Comparison of ENCODE assay signal across 1 cellular context in the genomic region with DNA sequence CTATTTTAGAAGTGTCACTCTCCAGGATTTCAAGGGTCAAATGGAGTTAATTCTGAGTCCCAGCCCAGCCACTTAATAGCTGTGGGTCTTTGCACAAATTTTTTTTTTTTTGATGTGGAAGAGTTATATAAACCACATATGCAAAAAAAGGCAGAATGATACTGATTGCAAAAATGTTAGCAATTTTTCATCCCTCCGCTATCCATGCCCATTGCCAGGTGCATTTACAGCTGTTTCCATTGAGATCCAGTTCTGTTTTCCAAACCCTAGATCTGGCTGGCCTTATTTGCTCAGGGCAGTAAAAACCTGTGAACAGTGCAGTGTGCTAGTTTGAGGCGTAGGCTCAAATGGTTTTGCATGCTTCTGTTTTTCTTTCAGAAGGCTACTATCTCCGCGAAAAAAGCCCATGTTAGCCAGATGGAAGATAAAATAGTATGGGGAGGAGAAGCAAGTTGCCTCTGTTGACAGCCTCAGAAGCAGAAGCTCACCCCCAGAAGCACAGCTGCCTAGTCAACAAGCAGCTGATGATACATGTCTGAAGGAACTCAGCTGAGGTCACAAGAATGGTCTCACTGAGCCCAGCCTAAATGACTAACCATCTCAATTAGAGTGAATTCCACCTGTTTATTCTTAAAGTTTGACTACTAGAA.
TF ChIP-seq lines count a peak whose summit lies in the region.

No MANE protein-coding gene starts in this region.

TF ChIP-seq in K562, 482 proteins besides CTCF, POLR2A, EP300 and RAD21:
- TF ChIP-seq ZNF79 (CRISPR knock-in tag; IDR thresholded peaks at IDR 0.05; ENCODE audit: low read depth) = no peak
- TF ChIP-seq SIN3A (IDR thresholded peaks at IDR 0.05; ENCODE audit: borderline replicate concordance in 2 of 2, control insufficient read depth in 1 of 2, low read depth in 2 of 2, low read length in 2 of 2) = 0 out of 4 replicates have a peak, but pooled peaks of 1 of the 2 experiments have one; percentile 63
- TF ChIP-seq SOX6 (IDR thresholded peaks at IDR 0.05) = 0 out of 2 replicates have a peak, but pooled peaks have one; percentile 8
- 0 out of 2 replicates have a peak, but pooled peaks have one; percentile 8 for TF ChIP-seq SMARCE1 (IDR thresholded peaks at IDR 0.05)
- no peak for TF ChIP-seq CAMTA2 (CRISPR knock-in tag; conservative IDR thresholded peaks at IDR 0.05)
- TF ChIP-seq L3MBTL2 (IDR thresholded peaks at IDR 0.05) = peak; percentile 25; the same call in 1 of the 2 replicates
- 0 out of 2 replicates have a peak, but pooled peaks have one; percentile 17 for TF ChIP-seq KLF16 (IDR thresholded peaks at IDR 0.05)
- no peak for TF ChIP-seq RNF2 (IDR thresholded peaks at IDR 0.05)
- 0 out of 2 replicates have a peak, but pooled peaks have one; percentile 36 for TF ChIP-seq EHMT2 (IDR thresholded peaks at IDR 0.05)
- 0 out of 2 replicates have a peak, but pooled peaks have one; percentile 53 for TF ChIP-seq TEAD4 (IDR thresholded peaks at IDR 0.05; ENCODE audit: low read length)
- TF ChIP-seq TEAD4 (CRISPR knock-in tag; IDR thresholded peaks at IDR 0.05; ENCODE audit: borderline replicate concordance) = no peak
- TF ChIP-seq, protein P1, sequence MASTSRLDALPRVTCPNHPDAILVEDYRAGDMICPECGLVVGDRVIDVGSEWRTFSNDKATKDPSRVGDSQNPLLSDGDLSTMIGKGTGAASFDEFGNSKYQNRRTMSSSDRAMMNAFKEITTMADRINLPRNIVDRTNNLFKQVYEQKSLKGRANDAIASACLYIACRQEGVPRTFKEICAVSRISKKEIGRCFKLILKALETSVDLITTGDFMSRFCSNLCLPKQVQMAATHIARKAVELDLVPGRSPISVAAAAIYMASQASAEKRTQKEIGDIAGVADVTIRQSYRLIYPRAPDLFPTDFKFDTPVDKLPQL (IDR thresholded peaks at IDR 0.05; ENCODE audit: extremely low read depth, insufficient read length) = no peak
- TF ChIP-seq, protein P2, sequence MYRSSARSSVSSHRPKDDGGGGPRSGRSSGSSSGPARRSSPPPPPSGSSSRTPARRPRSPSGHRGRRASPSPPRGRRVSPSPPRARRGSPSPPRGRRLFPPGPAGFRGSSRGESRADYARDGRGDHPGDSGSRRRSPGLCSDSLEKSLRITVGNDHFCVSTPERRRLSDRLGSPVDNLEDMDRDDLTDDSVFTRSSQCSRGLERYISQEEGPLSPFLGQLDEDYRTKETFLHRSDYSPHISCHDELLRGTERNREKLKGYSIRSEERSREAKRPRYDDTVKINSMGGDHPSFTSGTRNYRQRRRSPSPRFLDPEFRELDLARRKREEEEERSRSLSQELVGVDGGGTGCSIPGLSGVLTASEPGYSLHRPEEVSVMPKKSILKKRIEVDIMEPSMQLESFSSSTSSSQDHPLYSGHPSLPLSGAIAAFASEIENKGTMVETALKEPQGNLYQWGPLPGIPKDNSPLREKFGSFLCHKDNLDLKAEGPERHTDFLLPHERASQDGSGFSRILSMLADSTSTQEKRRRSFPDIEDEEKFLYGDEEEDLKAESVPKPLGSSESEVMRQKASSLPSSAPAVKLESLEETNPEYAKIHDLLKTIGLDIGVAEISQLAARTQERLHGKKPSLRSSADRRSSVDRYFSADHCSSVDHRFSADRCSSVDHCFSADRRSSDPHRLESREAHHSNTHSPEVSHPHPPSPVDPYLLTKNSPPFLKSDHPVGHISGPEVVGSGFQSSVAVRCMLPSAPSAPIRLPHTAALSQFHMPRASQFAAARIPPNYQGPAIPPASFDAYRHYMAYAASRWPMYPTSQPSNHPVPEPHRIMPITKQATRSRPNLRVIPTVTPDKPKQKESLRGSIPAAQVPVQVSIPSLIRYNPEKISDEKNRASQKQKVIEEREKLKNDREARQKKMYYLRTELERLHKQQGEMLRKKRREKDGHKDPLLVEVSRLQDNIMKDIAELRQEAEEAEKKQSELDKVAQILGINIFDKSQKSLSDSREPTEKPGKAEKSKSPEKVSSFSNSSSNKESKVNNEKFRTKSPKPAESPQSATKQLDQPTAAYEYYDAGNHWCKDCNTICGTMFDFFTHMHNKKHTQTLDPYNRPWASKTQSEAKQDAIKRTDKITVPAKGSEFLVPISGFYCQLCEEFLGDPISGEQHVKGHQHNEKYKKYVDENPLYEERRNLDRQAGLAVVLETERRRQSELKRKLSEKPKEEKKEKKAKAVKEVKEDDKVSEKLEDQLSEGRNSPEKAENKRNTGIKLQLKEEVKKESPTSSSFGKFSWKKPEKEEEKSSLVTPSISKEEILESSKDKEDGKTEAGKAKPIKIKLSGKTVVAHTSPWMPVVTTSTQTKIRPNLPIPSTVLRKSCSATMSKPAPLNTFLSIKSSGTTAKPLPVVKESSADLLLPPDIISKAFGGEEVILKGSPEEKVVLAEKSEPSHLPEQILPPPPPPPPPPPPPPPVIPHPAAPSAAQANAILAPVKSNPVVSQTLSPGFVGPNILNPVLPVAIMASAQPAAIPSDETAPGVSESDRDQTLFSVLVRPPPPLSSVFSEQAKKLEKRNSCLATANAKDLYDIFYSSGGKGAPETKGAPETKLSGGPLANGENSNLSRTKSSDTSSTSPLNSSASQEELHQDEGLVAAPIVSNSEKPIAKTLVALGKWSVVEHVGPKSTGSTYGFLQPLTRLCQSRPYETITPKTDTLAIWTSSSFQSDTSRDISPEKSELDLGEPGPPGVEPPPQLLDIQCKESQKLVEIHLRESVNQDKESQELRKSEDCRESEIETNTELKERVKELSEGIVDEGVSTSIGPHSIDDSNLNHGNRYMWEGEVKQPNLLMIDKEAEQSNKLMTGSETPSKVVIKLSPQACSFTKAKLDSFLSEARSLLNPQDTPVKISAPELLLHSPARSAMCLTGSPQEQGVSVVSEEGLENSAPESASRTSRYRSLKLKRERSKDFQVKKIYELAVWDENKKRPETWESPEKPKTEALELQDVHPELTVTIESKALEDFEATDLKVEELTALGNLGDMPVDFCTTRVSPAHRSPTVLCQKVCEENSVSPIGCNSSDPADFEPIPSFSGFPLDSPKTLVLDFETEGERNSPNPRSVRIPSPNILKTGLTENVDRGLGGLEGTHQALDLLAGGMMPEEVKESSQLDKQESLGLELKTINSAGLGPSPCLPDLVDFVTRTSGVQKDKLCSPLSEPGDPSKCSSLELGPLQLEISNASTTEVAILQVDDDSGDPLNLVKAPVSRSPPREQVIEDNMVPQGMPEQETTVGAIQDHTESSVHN (IDR thresholded peaks at IDR 0.05; ENCODE audit: borderline replicate concordance in 1 of 2, low read depth in 1 of 2) = 0 out of 4 replicates have a peak, but pooled peaks of 1 of the 2 experiments have one; percentile 36
- 0 out of 4 replicates have a peak, but pooled peaks of 1 of the 2 experiments have one; percentile 12 for TF ChIP-seq FOXA3 (CRISPR knock-in tag; conservative IDR thresholded peaks at IDR 0.05 in 1 of 2, IDR thresholded peaks at IDR 0.05 in 1 of 2)
- TF ChIP-seq ZFP36 (IDR thresholded peaks at IDR 0.05; ENCODE audit: low read depth, low read length, partially characterized antibody) = peak; percentile 43
- peak in 1 of 2 experiments; percentile 57; a peak in 2 of 4 replicates for TF ChIP-seq TRIM24 (IDR thresholded peaks at IDR 0.05)
- TF ChIP-seq TBP (optimal IDR thresholded peaks at IDR 0.05; ENCODE audit: low read depth, low read length) = peak; percentile 44
- TF ChIP-seq, protein P3, sequence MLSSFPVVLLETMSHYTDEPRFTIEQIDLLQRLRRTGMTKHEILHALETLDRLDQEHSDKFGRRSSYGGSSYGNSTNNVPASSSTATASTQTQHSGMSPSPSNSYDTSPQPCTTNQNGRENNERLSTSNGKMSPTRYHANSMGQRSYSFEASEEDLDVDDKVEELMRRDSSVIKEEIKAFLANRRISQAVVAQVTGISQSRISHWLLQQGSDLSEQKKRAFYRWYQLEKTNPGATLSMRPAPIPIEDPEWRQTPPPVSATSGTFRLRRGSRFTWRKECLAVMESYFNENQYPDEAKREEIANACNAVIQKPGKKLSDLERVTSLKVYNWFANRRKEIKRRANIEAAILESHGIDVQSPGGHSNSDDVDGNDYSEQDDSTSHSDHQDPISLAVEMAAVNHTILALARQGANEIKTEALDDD (IDR thresholded peaks at IDR 0.05) = peak; percentile 70; the same call in 1 of the 2 replicates
- peak; percentile 42; the same call in 1 of the 2 replicates for TF ChIP-seq CBFA2T3 (IDR thresholded peaks at IDR 0.05)
- TF ChIP-seq TAF9B (IDR thresholded peaks at IDR 0.05; ENCODE audit: partially characterized antibody) = peak; percentile 42
- no peak for TF ChIP-seq PCBP2 (IDR thresholded peaks at IDR 0.05; ENCODE audit: low read depth, low read length, poor library complexity, severe bottlenecking)
- no peak for TF ChIP-seq ILF3 (IDR thresholded peaks at IDR 0.05; ENCODE audit: borderline replicate concordance)
- peak; percentile 52; the same call in 1 of the 2 replicates for TF ChIP-seq CBX1 (IDR thresholded peaks at IDR 0.05; ENCODE audit: low read depth)
- 0 out of 2 replicates have a peak, but pooled peaks have one; percentile 17 for TF ChIP-seq ARID1B (IDR thresholded peaks at IDR 0.05)
- TF ChIP-seq, protein P4, sequence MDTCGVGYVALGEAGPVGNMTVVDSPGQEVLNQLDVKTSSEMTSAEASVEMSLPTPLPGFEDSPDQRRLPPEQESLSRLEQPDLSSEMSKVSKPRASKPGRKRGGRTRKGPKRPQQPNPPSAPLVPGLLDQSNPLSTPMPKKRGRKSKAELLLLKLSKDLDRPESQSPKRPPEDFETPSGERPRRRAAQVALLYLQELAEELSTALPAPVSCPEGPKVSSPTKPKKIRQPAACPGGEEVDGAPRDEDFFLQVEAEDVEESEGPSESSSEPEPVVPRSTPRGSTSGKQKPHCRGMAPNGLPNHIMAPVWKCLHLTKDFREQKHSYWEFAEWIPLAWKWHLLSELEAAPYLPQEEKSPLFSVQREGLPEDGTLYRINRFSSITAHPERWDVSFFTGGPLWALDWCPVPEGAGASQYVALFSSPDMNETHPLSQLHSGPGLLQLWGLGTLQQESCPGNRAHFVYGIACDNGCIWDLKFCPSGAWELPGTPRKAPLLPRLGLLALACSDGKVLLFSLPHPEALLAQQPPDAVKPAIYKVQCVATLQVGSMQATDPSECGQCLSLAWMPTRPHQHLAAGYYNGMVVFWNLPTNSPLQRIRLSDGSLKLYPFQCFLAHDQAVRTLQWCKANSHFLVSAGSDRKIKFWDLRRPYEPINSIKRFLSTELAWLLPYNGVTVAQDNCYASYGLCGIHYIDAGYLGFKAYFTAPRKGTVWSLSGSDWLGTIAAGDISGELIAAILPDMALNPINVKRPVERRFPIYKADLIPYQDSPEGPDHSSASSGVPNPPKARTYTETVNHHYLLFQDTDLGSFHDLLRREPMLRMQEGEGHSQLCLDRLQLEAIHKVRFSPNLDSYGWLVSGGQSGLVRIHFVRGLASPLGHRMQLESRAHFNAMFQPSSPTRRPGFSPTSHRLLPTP (IDR thresholded peaks at IDR 0.05; ENCODE audit: borderline replicate concordance, extremely low read depth, insufficient read length) = no peak
- peak; percentile 40 to 58; a peak in 1 of 4 replicates for TF ChIP-seq FOXK2 (conservative IDR thresholded peaks at IDR 0.05 in 1 of 2, IDR thresholded peaks at IDR 0.05 in 1 of 2; ENCODE audit: low read depth in 2 of 2)
